Comparison of ENCODE assay signal across 9 cellular contexts in genomic region chr10:128274938-128275337, GRCh38.
DNase-seq lines count a peak whose midpoint lies in the region; ATAC-seq and TF ChIP-seq lines count a peak whose summit lies in the region.
"Had no signal": no experiment of that assay in that cellular context is flagged by ENCODE, and none has a peak within 500 bp of the region (broad histone marks: within the 10 kb centered on the region; RNA-seq: fewer than 3 reads in every experiment).

No MANE protein-coding gene starts in this region.

- peaks cover 4 to 7% of the 10 kb centered on the region in 2 donors for H3K4me1 ChIP-seq in thyroid gland

- intact Hi-C loops in thyroid gland (cut with DNase I), result no loop called here

- H3K4me1 Mint-ChIP-seq in activated naive CD4-positive, alpha-beta T cell treated with anti-CD3 and anti-CD28 coated beads, Interleukin-2, amount 50 U/mL, for 24 hours, result peaks cover 12% of the 10 kb centered on the region

- 41 to 45% methylated on average over 10 of the region's 10 CpGs for WGBS in thyroid gland, 2 donors

- ATAC-seq in GM21360 (IDR thresholded peaks at IDR 0.05; ENCODE audit: unreplicated experiment), result no peak

- no peaks in the 10 kb centered on the region for H3K36me3 ChIP-seq in thyroid gland

- TF ChIP-seq CTCF in thyroid gland (IDR thresholded peaks at IDR 0.05), result no peak

- no peaks in the 10 kb centered on the region for H3K9me3 ChIP-seq in thyroid gland

- no peak overlapping the region for H3K27ac ChIP-seq in thyroid gland

- no peaks in the 10 kb centered on the region for H3K27me3 ChIP-seq in thyroid gland

- peak overlapping the region; percentile 19 for H3K4me3 Mint-ChIP-seq in activated naive CD4-positive, alpha-beta T cell treated with anti-CD3 and anti-CD28 coated beads, Interleukin-2, amount 50 U/mL, for 24 hours

- DNase-seq in activated naive CD4-positive, alpha-beta T cell treated with anti-CD3 and anti-CD28 coated beads, Interleukin-2, amount 50 U/mL, for 16 hours, result no peak
- peak; percentile 63 for DNase-seq in NCI-H748 (lab: John Stamatoyannopoulos, UW; ENCODE audit: unreplicated experiment)
- DNase-seq in erythroblast (lab: John Stamatoyannopoulos, UW), result peak; percentile 24 to 55
- DNase-seq in thyroid gland, result peak; percentile 27 to 35
- DNase-seq in NCI-H526 (lab: John Stamatoyannopoulos, UW), result no peak
- no peak for DNase-seq in NCI-H82 (lab: John Stamatoyannopoulos, UW)
- DNase-seq: DND-41 had no signal

- H3K27me3 Mint-ChIP-seq in activated naive CD4-positive, alpha-beta T cell treated with anti-CD3 and anti-CD28 coated beads, Interleukin-2, amount 50 U/mL, for 24 hours, result peaks cover 38% of the 10 kb centered on the region

- H3K9me3 Mint-ChIP-seq in activated naive CD4-positive, alpha-beta T cell treated with anti-CD3 and anti-CD28 coated beads, Interleukin-2, amount 50 U/mL, for 24 hours, result no peaks in the 10 kb centered on the region

- TF ChIP-seq POLR2A in erythroblast (IDR thresholded peaks at IDR 0.05; ENCODE audit: low read length) (no peak), thyroid gland (IDR thresholded peaks at IDR 0.05) (no peak)

- no peak overlapping the region for H3K4me3 ChIP-seq in thyroid gland (replicated peaks in 1 of 3)

- no peak overlapping the region for H3K27ac Mint-ChIP-seq in activated naive CD4-positive, alpha-beta T cell treated with anti-CD3 and anti-CD28 coated beads, Interleukin-2, amount 50 U/mL, for 24 hours

- H3K36me3 Mint-ChIP-seq in activated naive CD4-positive, alpha-beta T cell treated with anti-CD3 and anti-CD28 coated beads, Interleukin-2, amount 50 U/mL, for 24 hours, result no peaks in the 10 kb centered on the region

Comparison
In these comparisons a context has a peak if more than half of its experiments do, and no peak if none do; other contexts are left out.
1. DNase-seq: peak in NCI-H748 (single experiment), erythroblast (2 of 2) and thyroid gland (2 of 2); none in activated naive CD4-positive, alpha-beta T cell treated with anti-CD3 and anti-CD28 coated beads, Interleukin-2, amount 50 U/mL, for 16 hours (single experiment), NCI-H526 (0 of 2) and NCI-H82 (single experiment).